ENCODE assay signal across 11 cellular contexts in genomic region chr2:107932986-107933385, GRCh38. TPM values are rescaled to one million over a fixed set of nuclear protein-coding genes. Genes with fewer than 3 reads are reported as not detected.
DNase-seq lines count a peak whose midpoint lies in the region; FAIRE-seq and TF ChIP-seq lines count a peak whose summit lies in the region.
"Had no signal": no experiment of that assay in that cellular context is flagged by ENCODE, and none has a peak within 500 bp of the region (broad histone marks: within the 10 kb centered on the region; RNA-seq: fewer than 3 reads in every experiment).

No MANE protein-coding gene starts in this region.

- TF ChIP-seq RAD21 in Ishikawa (IDR thresholded peaks at IDR 0.05; ENCODE audit: low read depth), result peak; percentile 58
- TF ChIP-seq RAD21 in liver (IDR thresholded peaks at IDR 0.05), result peak; percentile 48 to 51

- H3K4me3 ChIP-seq in liver (ENCODE audit: low read depth in 1 of 3, low read length in 3 of 3), result no peak overlapping the region

- no peak overlapping the region for H3K27ac ChIP-seq in C4-2B
- no peak overlapping the region for H3K27ac ChIP-seq in liver (ENCODE audit: low read depth in 1 of 2, low read length in 2 of 2)

- TF ChIP-seq POLR2A in GM12892 (IDR thresholded peaks at IDR 0.05; ENCODE audit: low read depth, low read length), result no peak

- no peak for TF ChIP-seq EP300 in Ishikawa (IDR thresholded peaks at IDR 0.05; ENCODE audit: borderline replicate concordance)

- no peaks in the 10 kb centered on the region for H3K9me3 ChIP-seq in liver (ENCODE audit: control insufficient read depth in 4 of 4, low read length in 3 of 4)

- no peak for FAIRE-seq in GM12892 (lab: Jason Lieb, UNC)
- FAIRE-seq: GM18507, keratinocyte had no signal

- H3K4me1 ChIP-seq in liver (ENCODE audit: control insufficient read depth in 4 of 4, insufficient read depth in 4 of 4, low read length in 3 of 4), result no peaks in the 10 kb centered on the region

- peaks cover 0 to 12% (median 0%) of the 10 kb centered on the region in 4 donors for H3K27me3 ChIP-seq in liver (ENCODE audit: control insufficient read depth in 4 of 4, insufficient read depth in 4 of 4, low read length in 3 of 4)

- TF ChIP-seq CTCF in C4-2B (conservative IDR thresholded peaks at IDR 0.05), result peak; percentile 69
- TF ChIP-seq CTCF in liver (IDR thresholded peaks at IDR 0.05; ENCODE audit: low read depth, low read length, missing input control), result peak; percentile 16

- H3K36me3 ChIP-seq in liver (ENCODE audit: control insufficient read depth in 4 of 4, insufficient read depth in 3 of 4, low read depth in 1 of 4, low read length in 3 of 4), result no peaks in the 10 kb centered on the region

- DNase-seq in amniotic stem cell (lab: John Stamatoyannopoulos, UW) (peak; percentile 27), activated T-cell treated with anti-CD3 and anti-CD28 coated beads for 4 hours (no peak), GM12892 (ENCODE audit: insufficient read length) (no peak), AG08396 (ENCODE audit: low spot score) (no peak)
- no peak for DNase-seq in stimulated activated naive CD4-positive, alpha-beta T cell treated with Interleukin-2 at 50 U/mL for 16 hours (lab: John Stamatoyannopoulos, UW)
- DNase-seq: activated CD4-positive, CD25-positive, alpha-beta regulatory T cell treated with anti-CD3 and anti-CD28 coated beads, Interleukin-2, amount 50 U/mL, for 72 hours had no signal

- H3K9ac ChIP-seq in liver (ENCODE audit: low read depth in 1 of 2, low read length in 2 of 2), result no peak overlapping the region

- 58% methylated on average over 3 of the region's 3 CpGs for WGBS in liver

TF ChIP-seq in Ishikawa, 13 proteins besides CTCF, POLR2A, EP300 and RAD21:
- TF ChIP-seq TAF1 (IDR thresholded peaks at IDR 0.05; ENCODE audit: low read depth) (no peak), MAX (IDR thresholded peaks at IDR 0.05) (no peak), CEBPB (IDR thresholded peaks at IDR 0.05) (no peak), ZBTB7A (IDR thresholded peaks at IDR 0.05; ENCODE audit: low read depth) (no peak), NFIC (IDR thresholded peaks at IDR 0.05) (no peak), TEAD4 (IDR thresholded peaks at IDR 0.05) (no peak), TCF12 (IDR thresholded peaks at IDR 0.05; ENCODE audit: low read depth) (no peak), YY1 (IDR thresholded peaks at IDR 0.05; ENCODE audit: low read depth) (no peak), CREB1 (IDR thresholded peaks at IDR 0.05; ENCODE audit: low read depth) (no peak), FOXM1 (IDR thresholded peaks at IDR 0.05; ENCODE audit: borderline replicate concordance, low read depth) (no peak), EGR1 (IDR thresholded peaks at IDR 0.05) (no peak)
- TF ChIP-seq, protein P1, sequence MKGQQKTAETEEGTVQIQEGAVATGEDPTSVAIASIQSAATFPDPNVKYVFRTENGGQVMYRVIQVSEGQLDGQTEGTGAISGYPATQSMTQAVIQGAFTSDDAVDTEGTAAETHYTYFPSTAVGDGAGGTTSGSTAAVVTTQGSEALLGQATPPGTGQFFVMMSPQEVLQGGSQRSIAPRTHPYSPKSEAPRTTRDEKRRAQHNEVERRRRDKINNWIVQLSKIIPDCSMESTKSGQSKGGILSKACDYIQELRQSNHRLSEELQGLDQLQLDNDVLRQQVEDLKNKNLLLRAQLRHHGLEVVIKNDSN (IDR thresholded peaks at IDR 0.05), result no peak
- TF ChIP-seq, protein P2, sequence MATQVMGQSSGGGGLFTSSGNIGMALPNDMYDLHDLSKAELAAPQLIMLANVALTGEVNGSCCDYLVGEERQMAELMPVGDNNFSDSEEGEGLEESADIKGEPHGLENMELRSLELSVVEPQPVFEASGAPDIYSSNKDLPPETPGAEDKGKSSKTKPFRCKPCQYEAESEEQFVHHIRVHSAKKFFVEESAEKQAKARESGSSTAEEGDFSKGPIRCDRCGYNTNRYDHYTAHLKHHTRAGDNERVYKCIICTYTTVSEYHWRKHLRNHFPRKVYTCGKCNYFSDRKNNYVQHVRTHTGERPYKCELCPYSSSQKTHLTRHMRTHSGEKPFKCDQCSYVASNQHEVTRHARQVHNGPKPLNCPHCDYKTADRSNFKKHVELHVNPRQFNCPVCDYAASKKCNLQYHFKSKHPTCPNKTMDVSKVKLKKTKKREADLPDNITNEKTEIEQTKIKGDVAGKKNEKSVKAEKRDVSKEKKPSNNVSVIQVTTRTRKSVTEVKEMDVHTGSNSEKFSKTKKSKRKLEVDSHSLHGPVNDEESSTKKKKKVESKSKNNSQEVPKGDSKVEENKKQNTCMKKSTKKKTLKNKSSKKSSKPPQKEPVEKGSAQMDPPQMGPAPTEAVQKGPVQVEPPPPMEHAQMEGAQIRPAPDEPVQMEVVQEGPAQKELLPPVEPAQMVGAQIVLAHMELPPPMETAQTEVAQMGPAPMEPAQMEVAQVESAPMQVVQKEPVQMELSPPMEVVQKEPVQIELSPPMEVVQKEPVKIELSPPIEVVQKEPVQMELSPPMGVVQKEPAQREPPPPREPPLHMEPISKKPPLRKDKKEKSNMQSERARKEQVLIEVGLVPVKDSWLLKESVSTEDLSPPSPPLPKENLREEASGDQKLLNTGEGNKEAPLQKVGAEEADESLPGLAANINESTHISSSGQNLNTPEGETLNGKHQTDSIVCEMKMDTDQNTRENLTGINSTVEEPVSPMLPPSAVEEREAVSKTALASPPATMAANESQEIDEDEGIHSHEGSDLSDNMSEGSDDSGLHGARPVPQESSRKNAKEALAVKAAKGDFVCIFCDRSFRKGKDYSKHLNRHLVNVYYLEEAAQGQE (IDR thresholded peaks at IDR 0.05; ENCODE audit: low read depth), result no peak

TF ChIP-seq in liver, 16 proteins besides CTCF, POLR2A, EP300 and RAD21:
- TF ChIP-seq FOXA1 (IDR thresholded peaks at IDR 0.05) (no peak), ATF3 (IDR thresholded peaks at IDR 0.05) (no peak), HNF4A (conservative IDR thresholded peaks at IDR 0.05) (no peak)
- TF ChIP-seq, protein P2 (IDR thresholded peaks at IDR 0.05), result no peak

RNA-seq across cellular contexts. Expression of gene SLC5A7, which starts 53.3 kb away (rescaled TPM):
- total RNA-seq in liver, result under 1 TPM in 1 of 2 donors, not detected in 1; under 0.01 TPM
- not detected for polyA plus RNA-seq in liver
- polyA plus RNA-seq in GM12892 (2012; ENCODE audit: missing spikeins), result not detected
- polyA plus RNA-seq: keratinocyte had no signal
